8 cellular contexts compared by ENCODE assay signal in genomic region chr2:196170681-196171247, GRCh38. TPM values are rescaled to one million over a fixed set of nuclear protein-coding genes. Genes with fewer than 3 reads are reported as not detected.
DNase-seq lines count a peak whose midpoint lies in the region; ATAC-seq and TF ChIP-seq lines count a peak whose summit lies in the region.

No MANE protein-coding gene starts in this region.

- no peak for TF ChIP-seq CTCF in AG09309 (IDR thresholded peaks at IDR 0.05; ENCODE audit: control insufficient read depth, insufficient read depth, low read depth, low read length, missing control alignments)

- no peak for TF ChIP-seq POLR2A in GM18505 (IDR thresholded peaks at IDR 0.05; ENCODE audit: borderline replicate concordance, extremely low read depth, insufficient read depth, insufficient read length)

- H3K4me3 ChIP-seq in AG09309 (ENCODE audit: control insufficient read depth, low read depth, low read length): peak overlapping the region; percentile 76

- peak; percentile 6 for ATAC-seq in GM18505 (IDR thresholded peaks at IDR 0.05; ENCODE audit: unreplicated experiment)
- ATAC-seq in HG03066 (IDR thresholded peaks at IDR 0.05; ENCODE audit: low read depth, unreplicated experiment): peak; percentile 6

- in situ Hi-C loops in SK-MEL-5 (cut with HindIII; ENCODE audit: low pct_unique_long_range_greater_than_20kb, low sequenced_read_pairs): no loop called here

- H3K27ac ChIP-seq in substantia nigra (ENCODE audit: low read depth, low read length, poor library complexity, severe bottlenecking): peak overlapping the region; percentile 27

- DNase-seq in AG09309 (ENCODE audit: low read depth) (no peak), SK-MEL-5 (ENCODE audit: low read depth, low spot score) (peak; percentile 42), left kidney (ENCODE audit: low read depth, low spot score) (peak; percentile 72), substantia nigra (lab: John Stamatoyannopoulos, UW) (peak in 17 of 49 donors; percentile 6 to 42 (median 26)), HT-29 (ENCODE audit: low spot score) (no peak)
- peak; percentile 69 for DNase-seq in central memory CD4-positive, alpha-beta T cell

RNA-seq across cellular contexts. Expression of gene STK17B, which starts 0.6 kb away (rescaled TPM):
- 6.5 and 6.7 TPM in 2 replicates for total RNA-seq in SK-MEL-5 (2014; rRNA removed; shearing (Covaris generic))
- 3.1 and 3.7 TPM in 2 replicates for polyA plus RNA-seq in SK-MEL-5 (2015; cell fraction: cytosol; rRNA removed)
- 2.9 and 10.2 TPM in 2 replicates for polyA plus RNA-seq in SK-MEL-5 (2015; cell fraction: nucleus; rRNA removed)
- 17.4 and 19.0 TPM in 2 replicates for total RNA-seq in HT-29 (2014; rRNA removed; shearing (Covaris generic))

Comparison
In these comparisons a context has a peak if more than half of its experiments do, and no peak if none do; other contexts are left out.
1. DNase-seq: peak in SK-MEL-5 (single experiment), central memory CD4-positive, alpha-beta T cell (single experiment) and left kidney (single experiment); none in AG09309 (single experiment) and HT-29 (single experiment).